8 cellular contexts compared by ENCODE assay signal in genomic region chr1:44327679-44328491, GRCh38. TPM values are rescaled to one million over a fixed set of nuclear protein-coding genes. Genes with fewer than 3 reads are reported as not detected.
DNase-seq lines count a peak whose midpoint lies in the region; ATAC-seq and TF ChIP-seq lines count a peak whose summit lies in the region.

No MANE protein-coding gene starts in this region.

- no peak for TF ChIP-seq CTCF in colonic mucosa (IDR thresholded peaks at IDR 0.05)
- no peak for TF ChIP-seq CTCF in lower lobe of right lung (IDR thresholded peaks at IDR 0.05)

- intact Hi-C loops in colonic mucosa (cut with DNase I) (no loop called here), lower lobe of right lung (cut with DNase I) (no loop called here)

- H3K9me3 ChIP-seq in colonic mucosa (no peaks in the 10 kb centered on the region), lower lobe of right lung (no peaks in the 10 kb centered on the region)

- H3K36me3 Mint-ChIP-seq in T-cell = peaks cover 32% of the 10 kb centered on the region

- ATAC-seq in lower lobe of right lung (peak; percentile 90 to 91), T-cell (replicated peaks in 1 of 4) (no peak), HG03039 (IDR thresholded peaks at IDR 0.05; ENCODE audit: unreplicated experiment) (no peak), HG02884 (IDR thresholded peaks at IDR 0.05; ENCODE audit: unreplicated experiment) (no peak), HG02981 (IDR thresholded peaks at IDR 0.05; ENCODE audit: unreplicated experiment) (no peak)

- H3K9me3 Mint-ChIP-seq in T-cell = no peaks in the 10 kb centered on the region

- H3K27me3 ChIP-seq in colonic mucosa (no peaks in the 10 kb centered on the region), lower lobe of right lung (ENCODE audit: low read depth) (no peaks in the 10 kb centered on the region)

- CTCF ChIA-PET in T-cell (lab: Charles Lee) = no interaction called here

- H3K27me3 Mint-ChIP-seq in T-cell = no peaks in the 10 kb centered on the region

- H3K4me1 Mint-ChIP-seq in T-cell = peaks cover 4 to 28% (median 13%) of the 10 kb centered on the region in 3 donors

- DNase-seq in GM04504 (ENCODE audit: low read depth) (peak; percentile 100), NCI-H446 treated with DMSO at 0.1 percent for 48 hours (lab: John Stamatoyannopoulos, UW) (peak; percentile 88), colonic mucosa (peak; percentile 58), lower lobe of right lung (peak; percentile 75), T-cell (no peak)

- H3K4me3 ChIP-seq in colonic mucosa (no peak overlapping the region), lower lobe of right lung (no peak overlapping the region)

- no peak overlapping the region for H3K9ac ChIP-seq in colonic mucosa (ENCODE audit: low read depth in 2 of 2, low read length in 2 of 2)

- no peak overlapping the region for H3K4me3 Mint-ChIP-seq in T-cell

- no peak overlapping the region for H3K27ac ChIP-seq in colonic mucosa
- H3K27ac ChIP-seq in lower lobe of right lung = no peak overlapping the region

- H3K4me1 ChIP-seq in colonic mucosa (no peaks in the 10 kb centered on the region), lower lobe of right lung (peaks cover 17% of the 10 kb centered on the region)

- POLR2A ChIA-PET in T-cell (lab: Charles Lee) = interaction anchor here in 1 of 2 donors (0.6 kb wide), 2 partner anchors 242 to 361 kb away, joined by 3 to 8 read pairs; no protein-coding TSS in a partner anchor

- H3K27ac Mint-ChIP-seq in T-cell = no peak overlapping the region

- H3K36me3 ChIP-seq in colonic mucosa (no peaks in the 10 kb centered on the region), lower lobe of right lung (peaks cover 17% of the 10 kb centered on the region)

RNA-seq across cellular contexts. Expression of gene ERI3, which starts 27.2 kb away (rescaled TPM):
- total RNA-seq in colonic mucosa (10 to 100 TPM; 29.7 to 58.2 TPM), lower lobe of right lung (36.3 TPM), T-cell (10 to 100 TPM; 29.3 to 39.4 (median 33.0) TPM)

Comparison
In these comparisons a context has a peak if more than half of its experiments do, and no peak if none do; other contexts are left out.
1. DNase-seq: peak in GM04504 (single experiment), NCI-H446 treated with DMSO at 0.1 percent for 48 hours (single experiment), colonic mucosa (single experiment) and lower lobe of right lung (single experiment); none in T-cell (0 of 34).
2. ATAC-seq: peak in lower lobe of right lung (2 of 2); none in T-cell (0 of 4), HG03039 (single experiment), HG02884 (single experiment) and HG02981 (single experiment).